ENCODE assay signal across 2 cellular contexts in genomic region chr6:49476564-49476963, GRCh38. TPM values are rescaled to one million over a fixed set of nuclear protein-coding genes. Genes with fewer than 3 reads are reported as not detected.
"Had no signal": no experiment of that assay in that cellular context is flagged by ENCODE, and none has a peak within 500 bp of the region (broad histone marks: within the 10 kb centered on the region; RNA-seq: fewer than 3 reads in every experiment).

No MANE protein-coding gene starts in this region.

RNA-seq across cellular contexts. Expression of gene GLYATL3, which starts 23.2 kb away (rescaled TPM):
- total RNA-seq: G401, GM12878 had no signal
- polyA plus RNA-seq: GM12878 had no signal
